In the genomic region with DNA sequence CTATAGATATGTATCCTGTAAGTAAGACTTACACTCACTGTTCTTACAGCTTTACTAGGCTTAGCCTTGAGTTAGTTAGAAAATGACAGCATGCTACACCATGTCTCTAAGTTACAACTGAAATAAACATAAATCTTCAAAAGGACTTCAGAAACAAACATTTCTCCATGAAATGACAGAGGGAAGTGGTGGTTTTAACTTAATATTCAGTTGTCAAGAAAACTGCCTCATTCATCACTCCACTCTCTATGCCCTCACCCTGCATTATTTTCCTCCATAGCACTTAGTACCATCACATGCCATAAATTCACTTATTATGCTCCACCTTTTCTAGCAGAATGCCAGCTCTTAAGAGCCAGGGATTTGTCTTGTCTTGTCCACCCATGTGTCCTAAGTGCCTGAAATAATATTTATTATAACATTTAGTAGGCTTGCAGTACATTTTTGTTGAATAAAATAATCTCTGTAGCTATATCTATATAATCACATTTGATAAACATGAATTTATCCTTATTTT, we compare ENCODE assay signal across 22 cellular contexts.
"Had no signal": no experiment of that assay in that cellular context is flagged by ENCODE, and none has a peak within 500 bp of the region (broad histone marks: within the 10 kb centered on the region; RNA-seq: fewer than 3 reads in every experiment).

No MANE protein-coding gene starts in this region.

- H3K9ac ChIP-seq: parathyroid adenoma had no signal

- H3K36me3 ChIP-seq: breast epithelium, colonic mucosa had no signal

- H3K4me3 ChIP-seq: breast epithelium, colonic mucosa, dorsolateral prefrontal cortex, left ventricle myocardium inferior, tibial artery had no signal

- DNase-seq: activated CD4-positive, alpha-beta memory T cell treated with anti-CD3 and anti-CD28 coated beads, Interleukin-2, amount 10 ng/mL, durations not matched to agents 7 days and 5 days; activated CD4-positive, alpha-beta T cell treated with anti-CD3 and anti-CD28 coated beads for 4 hours; activated CD4-positive, CD25-positive, alpha-beta regulatory T cell; activated naive CD8-positive, alpha-beta T cell treated with anti-CD3 and anti-CD28 coated beads for 36 hours; activated T-cell treated with anti-CD3 and anti-CD28 coated beads, Interleukin-2, amount 50 U/mL, for 1 hour; colonic mucosa; dorsolateral prefrontal cortex; effector memory CD8-positive, alpha-beta T cell; glutamatergic neuron; hippocampal formation; left ventricle myocardium inferior; mammary epithelial cell; nucleus accumbens; right cardiac atrium; stimulated activated CD4-positive, alpha-beta T cell treated with anti-CD3 and anti-CD28 coated beads, Interleukin-12 subunit alpha, Interleukin-12 subunit beta, amount 100 ng/mL, for 4 hours; T-helper 17 cell; tibial artery had no signal

- H3K9me3 Mint-ChIP-seq: activated CD4-positive, alpha-beta memory T cell treated with anti-CD3 and anti-CD28 coated beads, Interleukin-2, amount 10 ng/mL, durations not matched to agents 7 days and 5 days; activated naive CD8-positive, alpha-beta T cell treated with anti-CD3 and anti-CD28 coated beads for 36 hours; activated T-helper 17 cell treated with anti-CD3 and anti-CD28 coated beads, Interleukin-2, amount 50 U/mL, for 72 hours; effector memory CD8-positive, alpha-beta T cell; natural killer cell treated with Interleukin-12 subunit alpha and Interleukin-12 subunit beta and Interleukin-15 and Interleukin-18, amount 100 ng/mL, for 72 hours; stimulated activated naive CD8-positive, alpha-beta T cell treated with anti-CD3 and anti-CD28 coated beads, Interleukin-15, Interleukin-2, amounts not matched to agents 100 ng/mL and 50 ng/mL, for 24 hours had no signal

- H3K27ac Mint-ChIP-seq: activated CD4-positive, alpha-beta memory T cell treated with anti-CD3 and anti-CD28 coated beads, Interleukin-2, amount 10 ng/mL, durations not matched to agents 7 days and 5 days; activated naive CD8-positive, alpha-beta T cell treated with anti-CD3 and anti-CD28 coated beads for 36 hours; activated T-helper 17 cell treated with anti-CD3 and anti-CD28 coated beads, Interleukin-2, amount 50 U/mL, for 72 hours; natural killer cell treated with Interleukin-12 subunit alpha and Interleukin-12 subunit beta and Interleukin-15 and Interleukin-18, amount 100 ng/mL, for 72 hours; stimulated activated naive CD8-positive, alpha-beta T cell treated with anti-CD3 and anti-CD28 coated beads, Interleukin-15, Interleukin-2, amounts not matched to agents 100 ng/mL and 50 ng/mL, for 24 hours; T-helper 17 cell had no signal

- H3K27me3 Mint-ChIP-seq: activated CD4-positive, alpha-beta memory T cell treated with anti-CD3 and anti-CD28 coated beads, Interleukin-2, amount 10 ng/mL, durations not matched to agents 7 days and 5 days; activated naive CD8-positive, alpha-beta T cell treated with anti-CD3 and anti-CD28 coated beads for 36 hours; activated T-helper 17 cell treated with anti-CD3 and anti-CD28 coated beads, Interleukin-2, amount 50 U/mL, for 72 hours; effector memory CD8-positive, alpha-beta T cell; natural killer cell treated with Interleukin-12 subunit alpha and Interleukin-12 subunit beta and Interleukin-15 and Interleukin-18, amount 100 ng/mL, for 72 hours; stimulated activated naive CD8-positive, alpha-beta T cell treated with anti-CD3 and anti-CD28 coated beads, Interleukin-15, Interleukin-2, amounts not matched to agents 100 ng/mL and 50 ng/mL, for 24 hours; T-helper 17 cell had no signal

- H3K27ac ChIP-seq: breast epithelium, colonic mucosa, dorsolateral prefrontal cortex, left ventricle myocardium inferior, parathyroid adenoma, tibial artery had no signal

- H2AFZ ChIP-seq: parathyroid adenoma had no signal

- H3K4me3 Mint-ChIP-seq: activated CD4-positive, alpha-beta memory T cell treated with anti-CD3 and anti-CD28 coated beads, Interleukin-2, amount 10 ng/mL, durations not matched to agents 7 days and 5 days; activated naive CD8-positive, alpha-beta T cell treated with anti-CD3 and anti-CD28 coated beads for 36 hours; activated T-helper 17 cell treated with anti-CD3 and anti-CD28 coated beads, Interleukin-2, amount 50 U/mL, for 72 hours; effector memory CD8-positive, alpha-beta T cell; natural killer cell treated with Interleukin-12 subunit alpha and Interleukin-12 subunit beta and Interleukin-15 and Interleukin-18, amount 100 ng/mL, for 72 hours; stimulated activated naive CD8-positive, alpha-beta T cell treated with anti-CD3 and anti-CD28 coated beads, Interleukin-15, Interleukin-2, amounts not matched to agents 100 ng/mL and 50 ng/mL, for 24 hours; T-helper 17 cell had no signal

- H3K9me3 ChIP-seq: breast epithelium, colonic mucosa, left ventricle myocardium inferior, tibial artery had no signal

- ATAC-seq: effector memory CD8-positive, alpha-beta T cell; natural killer cell treated with Interleukin-12 subunit alpha and Interleukin-12 subunit beta and Interleukin-15 and Interleukin-18, amount 100 ng/mL, for 72 hours; right cardiac atrium; T-helper 17 cell had no signal

- H3K4me1 ChIP-seq: breast epithelium, colonic mucosa, parathyroid adenoma, tibial artery had no signal

- H3K27me3 ChIP-seq: breast epithelium, colonic mucosa, dorsolateral prefrontal cortex, tibial artery had no signal

- H3K4me1 Mint-ChIP-seq: activated naive CD8-positive, alpha-beta T cell treated with anti-CD3 and anti-CD28 coated beads for 36 hours; activated T-helper 17 cell treated with anti-CD3 and anti-CD28 coated beads, Interleukin-2, amount 50 U/mL, for 72 hours had no signal

- H3K79me2 ChIP-seq: parathyroid adenoma had no signal
